18 cellular contexts compared by ENCODE assay signal in genomic region chr6:43016935-43017334, GRCh38. TPM values are rescaled to one million over a fixed set of nuclear protein-coding genes. Genes with fewer than 3 reads are reported as not detected.
A peak's percentile ranks its signal among the peaks of the same experiment; 100 is the strongest.
DNase-seq lines count a peak whose midpoint lies in the region; ATAC-seq, FAIRE-seq and TF ChIP-seq lines count a peak whose summit lies in the region.
"Had no signal": no experiment of that assay in that cellular context is flagged by ENCODE, and none has a peak within 500 bp of the region (broad histone marks: within the 10 kb centered on the region; RNA-seq: fewer than 3 reads in every experiment).

No MANE protein-coding gene starts in this region.

- FAIRE-seq in H1 (lab: Jason Lieb, UNC) = no peak
- FAIRE-seq: G401.6 had no signal

- peak overlapping the region; percentile 36 to 62 for H3K27ac ChIP-seq in breast epithelium
- no peak overlapping the region for H3K27ac ChIP-seq in H1 (ENCODE audit: low read depth, low read length)
- H3K27ac ChIP-seq in naive thymus-derived CD4-positive, alpha-beta T cell (ENCODE audit: low read depth, low read length) = peak overlapping the region; percentile 45
- H3K27ac ChIP-seq in vagina = peak overlapping the region; percentile 16
- no peak overlapping the region for H3K27ac ChIP-seq in suprapubic skin
- H3K27ac ChIP-seq: foreskin keratinocyte, VCaP had no signal

- no peak overlapping the region; a peak in 1 of 7 replicates for H3K9ac ChIP-seq in H1 (replicated peaks in 1 of 4; ENCODE audit: extremely low read depth in 1 of 4, low read depth in 3 of 4, low read length in 3 of 4)

- no peak overlapping the region for H2BK12ac ChIP-seq in H1 (ENCODE audit: low read depth, low read length)

- H2AFZ ChIP-seq in H1 (ENCODE audit: low read length) = no peak overlapping the region

- H3K4me2 ChIP-seq in H1 (ENCODE audit: insufficient read depth in 1 of 2, low read depth in 2 of 2, low read length in 2 of 2) = no peak overlapping the region

- no peak overlapping the region for H3K4me3 Mint-ChIP-seq in MCF 10A (ENCODE audit: unreplicated experiment)
- H3K4me3 Mint-ChIP-seq in naive thymus-derived CD4-positive, alpha-beta T cell = peak overlapping the region in 1 of 10 donors; percentile 69

- H3K9me3 ChIP-seq in breast epithelium (no peaks in the 10 kb centered on the region), H1 (ENCODE audit: insufficient read depth in 2 of 2, low read depth in 1 of 2, low read length in 1 of 2) (no peaks in the 10 kb centered on the region), vagina (no peaks in the 10 kb centered on the region), suprapubic skin (no peaks in the 10 kb centered on the region)
- no peaks in the 10 kb centered on the region for H3K9me3 ChIP-seq in naive thymus-derived CD4-positive, alpha-beta T cell (ENCODE audit: control insufficient read depth in 2 of 3, low read length in 3 of 3)
- H3K9me3 ChIP-seq: neutrophil had no signal

- peaks cover 12% of the 10 kb centered on the region for H3K23me2 ChIP-seq in H1 (ENCODE audit: low read depth, low read length)

- H3K23ac ChIP-seq in H1 (ENCODE audit: insufficient read length) = no peak overlapping the region

- H3K36me3 Mint-ChIP-seq in MCF 10A (ENCODE audit: insufficient read depth, unreplicated experiment) = peaks cover 40% of the 10 kb centered on the region
- peaks cover 0 to 30% (median 12%) of the 10 kb centered on the region in 5 donors for H3K36me3 Mint-ChIP-seq in naive thymus-derived CD4-positive, alpha-beta T cell

- peaks cover 3 to 47% of the 10 kb centered on the region in 2 experiments; a peak in 2 of 4 replicates for H3K79me2 ChIP-seq in H1 (ENCODE audit: control insufficient read depth in 1 of 2, insufficient read depth in 2 of 2, low read length in 2 of 2)

- no peak for TF ChIP-seq CTCF in breast epithelium (IDR thresholded peaks at IDR 0.05)
- TF ChIP-seq CTCF in MCF 10A (IDR thresholded peaks at IDR 0.05; ENCODE audit: unreplicated experiment) = no peak
- TF ChIP-seq CTCF in H1 (IDR thresholded peaks at IDR 0.05; ENCODE audit: control extremely low read depth in 1 of 3, insufficient read depth in 1 of 3, low read depth in 1 of 3, low read length in 3 of 3) = no peak
- no peak for TF ChIP-seq CTCF in vagina (IDR thresholded peaks at IDR 0.05)
- no peak for TF ChIP-seq CTCF in suprapubic skin (IDR thresholded peaks at IDR 0.05)

- H3K36me3 ChIP-seq in breast epithelium (peaks cover 7% of the 10 kb centered on the region), H1 (ENCODE audit: control insufficient read depth in 2 of 4, insufficient read depth in 4 of 4, low read length in 3 of 4) (peaks cover 11 to 32% (median 20%) of the 10 kb centered on the region in 4 experiments; a peak in 6 of 8 replicates), vagina (peaks cover 0 to 19% of the 10 kb centered on the region in 2 donors), suprapubic skin (peaks cover 22% of the 10 kb centered on the region)
- H3K36me3 ChIP-seq in naive thymus-derived CD4-positive, alpha-beta T cell (ENCODE audit: control insufficient read depth in 2 of 3, insufficient read depth in 3 of 3, low read length in 3 of 3) = peaks cover 0 to 40% (median 8%) of the 10 kb centered on the region in 3 experiments

- H2BK20ac ChIP-seq in H1 (ENCODE audit: low read length) = no peak overlapping the region

- no peak for TF ChIP-seq RAD21 in H1 (IDR thresholded peaks at IDR 0.05 in 1 of 2, conservative IDR thresholded peaks at IDR 0.05 in 1 of 2; ENCODE audit: low read depth in 2 of 2, low read length in 2 of 2)

- TF ChIP-seq POLR2A in breast epithelium (IDR thresholded peaks at IDR 0.05) (no peak), H1 (IDR thresholded peaks at IDR 0.05; ENCODE audit: control extremely low read depth in 1 of 2, low read depth in 2 of 2, low read length in 2 of 2) (no peak), vagina (IDR thresholded peaks at IDR 0.05) (no peak), suprapubic skin (IDR thresholded peaks at IDR 0.05) (no peak)

- no peak overlapping the region for H3K4ac ChIP-seq in H1 (replicated peaks; ENCODE audit: insufficient read length, low read depth, low read length)

- H3K4me3 ChIP-seq in breast epithelium (peak overlapping the region in 2 of 3 donors; percentile 10 to 37), H1 (ENCODE audit: extremely low read depth in 1 of 4, insufficient read depth in 2 of 4, low read depth in 3 of 4, low read length in 4 of 4) (no peak overlapping the region), vagina (no peak overlapping the region), suprapubic skin (no peak overlapping the region)
- no peak overlapping the region for H3K4me3 ChIP-seq in naive thymus-derived CD4-positive, alpha-beta T cell (ENCODE audit: low read length)

- TF ChIP-seq EP300 in H1 (IDR thresholded peaks at IDR 0.05; ENCODE audit: borderline replicate concordance in 1 of 2, low read depth in 2 of 2, low read length in 2 of 2) = no peak
- TF ChIP-seq EP300 in suprapubic skin (IDR thresholded peaks at IDR 0.05) = no peak

- H4K20me1 ChIP-seq in H1 (replicated peaks in 1 of 2; ENCODE audit: control insufficient read depth in 1 of 2, insufficient read depth in 2 of 2, low read length in 2 of 2) = peaks cover 0 to 2% of the 10 kb centered on the region in 2 experiments

- ATAC-seq in naive thymus-derived CD4-positive, alpha-beta T cell = no peak
- ATAC-seq: foreskin keratinocyte had no signal

- H3K4me1 Mint-ChIP-seq in MCF 10A (ENCODE audit: insufficient read depth, unreplicated experiment) = peaks cover 31% of the 10 kb centered on the region
- peaks cover 48 to 80% (median 62%) of the 10 kb centered on the region in 7 donors for H3K4me1 Mint-ChIP-seq in naive thymus-derived CD4-positive, alpha-beta T cell

- DNase-seq in breast epithelium (ENCODE audit: low spot score in 2 of 2) (no peak), MCF 10A (ENCODE audit: unreplicated experiment) (no peak), H1 (ENCODE audit: low read depth in 1 of 2, low spot score in 2 of 2) (no peak), vagina (ENCODE audit: extremely low spot score in 2 of 2) (no peak), suprapubic skin (ENCODE audit: low spot score in 2 of 2) (no peak), SW480 (ENCODE audit: low spot score) (no peak), NK-92 (lab: John Stamatoyannopoulos, UW; ENCODE audit: unreplicated experiment) (no peak)
- DNase-seq in naive thymus-derived CD4-positive, alpha-beta T cell = no peak
- DNase-seq: ACHN, COR-L47, foreskin keratinocyte, mammary epithelial cell, NCI-H1694 treated with DMSO at 0.1 percent for 48 hours, NCI-H510A, SW 1271 had no signal

- WGBS in H1 (ENCODE audit: extremely low coverage in 1 of 2, insufficient coverage in 1 of 2, insufficient read length in 1 of 2, insufficient replicate concordance in 2 of 2, low coverage in 1 of 2, low lambda C conversion rate in 2 of 2, missing lambda C conversion rate in 1 of 2), 2 experiments = 97% methylated on average over 12 of the region's 12 CpGs; no CpG with 5 or more reads in 1 of the 2 experiments
- WGBS in suprapubic skin = 87% methylated on average over 5 of the region's 12 CpGs

- H3K27me3 ChIP-seq in breast epithelium = no peaks in the 10 kb centered on the region
- H3K27me3 ChIP-seq in H1 (replicated peaks in 1 of 4; ENCODE audit: control insufficient read depth in 3 of 4, extremely low read depth in 1 of 4, insufficient read depth in 3 of 4, low read length in 3 of 4) = no peaks in the 10 kb centered on the region
- H3K27me3 ChIP-seq in naive thymus-derived CD4-positive, alpha-beta T cell (ENCODE audit: control insufficient read depth in 2 of 2, insufficient read depth in 2 of 2, low read length in 2 of 2) = no peaks in the 10 kb centered on the region
- H3K27me3 ChIP-seq in vagina = no peaks in the 10 kb centered on the region
- H3K27me3 ChIP-seq in suprapubic skin = no peaks in the 10 kb centered on the region
- H3K27me3 ChIP-seq: foreskin keratinocyte, neutrophil had no signal

- no peak overlapping the region for H3K56ac ChIP-seq in H1 (replicated peaks; ENCODE audit: insufficient read length, low read depth, low read length)

- CTCF ChIA-PET in MCF 10A (lab: Yijun Ruan, JAX) = interaction anchor here (2.7 kb wide), 1 partner anchor 127 kb away, joined by 11 read pairs; no protein-coding TSS in a partner anchor
- CTCF ChIA-PET in H1 (lab: Charles Lee; ENCODE audit: partially characterized antibody) = interaction anchor here (1.2 to 1.3 kb wide), 2 partner anchors 20 to 21 kb away, joined by 3 to 5 read pairs; no protein-coding TSS in a partner anchor
- CTCF ChIA-PET in naive thymus-derived CD4-positive, alpha-beta T cell (lab: Charles Lee) = interaction anchor here (1.1 kb wide), 1 partner anchor 127 kb away, joined by 3 read pairs; no protein-coding TSS in a partner anchor

- no peak overlapping the region for H2AK5ac ChIP-seq in H1 (ENCODE audit: low read depth, low read length)

- BruUV-seq in MCF 10A (replicated peaks; lab: Mats Ljungman, UMichigan) = no TSS peak

- H4K8ac ChIP-seq in H1 (ENCODE audit: extremely low read depth, insufficient read depth, low read length) = peak overlapping the region; percentile 72

- intact Hi-C loops in breast epithelium (cut with DNase I; ENCODE audit: low total_unique reads) (no loop called here), MCF 10A (cut with micrococcal nuclease) (no loop called here), vagina (cut with DNase I) (loop anchor here (10.0 kb wide), 1 partner anchor 112 kb away; no protein-coding TSS in a partner anchor)
- intact Hi-C loops in naive thymus-derived CD4-positive, alpha-beta T cell (cut with micrococcal nuclease) = no loop called here

- no peak overlapping the region for H3K14ac ChIP-seq in H1 (ENCODE audit: insufficient read length)

- no peak overlapping the region for H3K27ac Mint-ChIP-seq in MCF 10A (ENCODE audit: low read depth, unreplicated experiment)
- peak overlapping the region in 2 of 9 donors; percentile 13 to 80 for H3K27ac Mint-ChIP-seq in naive thymus-derived CD4-positive, alpha-beta T cell

- H2BK120ac ChIP-seq in H1 (replicated peaks; ENCODE audit: low read depth, low read length) = no peak overlapping the region

- no peak overlapping the region for H3K18ac ChIP-seq in H1 (ENCODE audit: extremely low read depth, low read length)

- no peaks in the 10 kb centered on the region for H3K9me3 Mint-ChIP-seq in MCF 10A (ENCODE audit: unreplicated experiment)
- peaks cover 0 to 1% (median 0%) of the 10 kb centered on the region in 11 donors for H3K9me3 Mint-ChIP-seq in naive thymus-derived CD4-positive, alpha-beta T cell

- H3K4me1 ChIP-seq in breast epithelium (peaks cover 7 to 36% of the 10 kb centered on the region in 2 donors), H1 (replicated peaks in 1 of 4; ENCODE audit: control insufficient read depth in 3 of 4, insufficient read depth in 4 of 4, low read length in 3 of 4) (peaks cover 0 to 12% (median 6%) of the 10 kb centered on the region in 4 experiments; a peak in 6 of 7 replicates), vagina (peaks cover 60% of the 10 kb centered on the region), suprapubic skin (peaks cover 52% of the 10 kb centered on the region)
- H3K4me1 ChIP-seq in naive thymus-derived CD4-positive, alpha-beta T cell (ENCODE audit: control insufficient read depth in 2 of 2, insufficient read depth in 2 of 2, low read length in 2 of 2) = peaks cover 26 to 31% of the 10 kb centered on the region in 2 donors

- no peak overlapping the region for H4K91ac ChIP-seq in H1 (replicated peaks; ENCODE audit: insufficient read length, low read length)

- no peaks in the 10 kb centered on the region for H3K27me3 Mint-ChIP-seq in MCF 10A (ENCODE audit: insufficient read depth, unreplicated experiment)
- peaks cover 0 to 3% (median 0%) of the 10 kb centered on the region in 5 donors for H3K27me3 Mint-ChIP-seq in naive thymus-derived CD4-positive, alpha-beta T cell

- H4K5ac ChIP-seq in H1 (ENCODE audit: insufficient read length, low read depth, low read length) = no peak overlapping the region

- POLR2A ChIA-PET in MCF 10A (lab: Yijun Ruan, JAX) (interaction anchor here (0.6 to 4.9 kb wide), 4 partner anchors 37 to 321 kb away, joined by 3 to 53 read pairs (median 26); partner anchors contain the start of genes CUL7, KLC4 and MRPL2), H1 (lab: Charles Lee; ENCODE audit: partially characterized antibody) (interaction anchor here (0.8 to 27.9 kb wide), 8 partner anchors 11 to 122 kb away, joined by 3 to 584 read pairs (median 4); partner anchors contain the start of genes CNPY3, CUL7, GNMT and KLC4)
- POLR2A ChIA-PET in naive thymus-derived CD4-positive, alpha-beta T cell (lab: Charles Lee) = interaction anchor here (1.0 to 4.6 kb wide), 5 partner anchors 33 to 87 kb away, joined by 3 to 67 read pairs (median 4); partner anchors contain the start of genes CNPY3, CUL7, KLC4 and MRPL2

- H2BK15ac ChIP-seq in H1 (ENCODE audit: low read length) = no peak overlapping the region

- peaks cover 8% of the 10 kb centered on the region for H3K79me1 ChIP-seq in H1 (ENCODE audit: low read depth, low read length)

- no peak overlapping the region for H2BK5ac ChIP-seq in H1 (ENCODE audit: low read depth, low read length)

RNA-seq across cellular contexts. Expression of gene KLHDC3, which starts 2.9 kb away (rescaled TPM):
- total RNA-seq in breast epithelium (10 to 100 TPM; 91.4 to 97.3 (median 92.5) TPM), MCF 10A (2022) (35.6 and 39.2 TPM in 2 replicates), vagina (52.1 TPM), suprapubic skin (10 to 100 TPM; 49.3 to 86.1 (median 63.1) TPM)
- 181 and 182 TPM in 2 replicates for total RNA-seq in H1 (2021; fragmentation: NEBNext Ultra II Directional; extraction: Animal tissue kit (Norgen Biotek cat#: 25700))
- 203 and 240 TPM in 2 replicates for polyA plus RNA-seq in H1 (2011; rRNA removed)
- polyA plus RNA-seq in H1 (2011; cell fraction: cytosol; rRNA removed) = 158 TPM
- polyA plus RNA-seq in H1 (2011; cell fraction: nucleus; rRNA removed) = 180 TPM
- 138 to 202 TPM (median 196 TPM) in 4 replicates for polyA plus RNA-seq in H1 (2012, experiment 1 of 2)
- polyA plus RNA-seq in H1 (2012, experiment 2 of 2) = 279 TPM
- polyA plus RNA-seq in H1 (2013, experiment 1 of 2) = 94.2 TPM
- polyA plus RNA-seq in H1 (2013, experiment 2 of 2) = 96.3 TPM
- 177 and 199 TPM in 2 replicates for polyA minus RNA-seq in H1 (2011; rRNA and poly(A)+ RNA removed)
- 73.0 TPM for polyA minus RNA-seq in H1 (2011; cell fraction: cytosol; rRNA and poly(A)+ RNA removed)
- polyA minus RNA-seq in H1 (2011; cell fraction: nucleus; rRNA and poly(A)+ RNA removed) = 57.7 TPM
- 10 to 100 TPM; 39.9 to 76.9 (median 67.4) TPM for total RNA-seq in naive thymus-derived CD4-positive, alpha-beta T cell
- 100 to 1,000 TPM; 128 to 145 TPM for polyA plus RNA-seq in naive thymus-derived CD4-positive, alpha-beta T cell

RNA-seq across cellular contexts. Expression of gene MEA1, which starts 3.2 kb away (rescaled TPM):
- 10 to 100 TPM; 65.0 to 78.0 (median 76.3) TPM for total RNA-seq in breast epithelium
- 71.8 and 79.9 TPM in 2 replicates for total RNA-seq in MCF 10A (2022)
- 94.2 and 102 TPM in 2 replicates for total RNA-seq in H1 (2021; fragmentation: NEBNext Ultra II Directional; extraction: Animal tissue kit (Norgen Biotek cat#: 25700))
- 96.2 and 96.4 TPM in 2 replicates for polyA plus RNA-seq in H1 (2011; rRNA removed)
- polyA plus RNA-seq in H1 (2011; cell fraction: cytosol; rRNA removed) = 127 TPM
- polyA plus RNA-seq in H1 (2011; cell fraction: nucleus; rRNA removed) = 65.1 TPM
- polyA plus RNA-seq in H1 (2012, experiment 1 of 2) = 131 to 151 TPM (median 132 TPM) in 4 replicates
- polyA plus RNA-seq in H1 (2012, experiment 2 of 2) = 125 TPM
- polyA plus RNA-seq in H1 (2013, experiment 1 of 2) = 95.6 TPM
- polyA plus RNA-seq in H1 (2013, experiment 2 of 2) = 109 TPM
- 51.5 and 66.2 TPM in 2 replicates for polyA minus RNA-seq in H1 (2011; rRNA and poly(A)+ RNA removed)
- 32.3 TPM for polyA minus RNA-seq in H1 (2011; cell fraction: cytosol; rRNA and poly(A)+ RNA removed)
- polyA minus RNA-seq in H1 (2011; cell fraction: nucleus; rRNA and poly(A)+ RNA removed) = 32.8 TPM
- total RNA-seq in naive thymus-derived CD4-positive, alpha-beta T cell = 10 to 100 TPM; 20.3 to 58.0 (median 32.7) TPM
- 10 to 100 TPM; 58.2 to 72.3 TPM for polyA plus RNA-seq in naive thymus-derived CD4-positive, alpha-beta T cell
- 40.3 TPM for total RNA-seq in vagina
- 10 to 100 TPM; 41.2 to 65.8 (median 61.5) TPM for total RNA-seq in suprapubic skin

RNA-seq across cellular contexts. Expression of gene RRP36, which starts 4.5 kb away (rescaled TPM):
- total RNA-seq in breast epithelium (10 to 100 TPM; 48.8 to 69.2 (median 56.3) TPM), MCF 10A (2022) (72.8 and 80.4 TPM in 2 replicates), vagina (36.6 TPM), suprapubic skin (10 to 100 TPM; 30.8 to 66.6 (median 53.6) TPM)
- total RNA-seq in H1 (2021; fragmentation: NEBNext Ultra II Directional; extraction: Animal tissue kit (Norgen Biotek cat#: 25700)) = 89.6 and 92.3 TPM in 2 replicates
- 20.6 and 33.9 TPM in 2 replicates for polyA plus RNA-seq in H1 (2011; rRNA removed)
- polyA plus RNA-seq in H1 (2011; cell fraction: cytosol; rRNA removed) = 48.7 TPM
- polyA plus RNA-seq in H1 (2011; cell fraction: nucleus; rRNA removed) = 32.2 TPM
- polyA plus RNA-seq in H1 (2012, experiment 1 of 2) = 88.5 to 96.8 TPM (median 92.1 TPM) in 4 replicates
- polyA plus RNA-seq in H1 (2012, experiment 2 of 2) = 53.2 TPM
- 85.3 TPM for polyA plus RNA-seq in H1 (2013, experiment 1 of 2)
- 82.7 TPM for polyA plus RNA-seq in H1 (2013, experiment 2 of 2)
- 51.2 and 56.1 TPM in 2 replicates for polyA minus RNA-seq in H1 (2011; rRNA and poly(A)+ RNA removed)
- 22.2 TPM for polyA minus RNA-seq in H1 (2011; cell fraction: cytosol; rRNA and poly(A)+ RNA removed)
- polyA minus RNA-seq in H1 (2011; cell fraction: nucleus; rRNA and poly(A)+ RNA removed) = 29.4 TPM
- 10 to 100 TPM; 25.4 to 66.3 (median 48.4) TPM for total RNA-seq in naive thymus-derived CD4-positive, alpha-beta T cell
- 10 to 100 TPM; 56.0 to 89.6 TPM for polyA plus RNA-seq in naive thymus-derived CD4-positive, alpha-beta T cell

RNA-seq across cellular contexts. Expression of gene PPP2R5D, which starts 32.6 kb away (rescaled TPM):
- 10 to 100 TPM; 25.2 to 35.6 (median 34.7) TPM for total RNA-seq in breast epithelium
- total RNA-seq in MCF 10A (2022) = 16.5 and 17.9 TPM in 2 replicates
- 52.1 and 52.4 TPM in 2 replicates for total RNA-seq in H1 (2021; fragmentation: NEBNext Ultra II Directional; extraction: Animal tissue kit (Norgen Biotek cat#: 25700))
- polyA plus RNA-seq in H1 (2011; rRNA removed) = 55.7 and 68.1 TPM in 2 replicates
- polyA plus RNA-seq in H1 (2011; cell fraction: cytosol; rRNA removed) = 62.8 TPM
- 84.9 TPM for polyA plus RNA-seq in H1 (2011; cell fraction: nucleus; rRNA removed)
- polyA plus RNA-seq in H1 (2012, experiment 1 of 2) = 53.0 to 61.3 TPM (median 58.4 TPM) in 4 replicates
- 57.5 TPM for polyA plus RNA-seq in H1 (2012, experiment 2 of 2)
- 40.6 TPM for polyA plus RNA-seq in H1 (2013, experiment 1 of 2)
- polyA plus RNA-seq in H1 (2013, experiment 2 of 2) = 38.3 TPM
- 86.8 and 99.6 TPM in 2 replicates for polyA minus RNA-seq in H1 (2011; rRNA and poly(A)+ RNA removed)
- polyA minus RNA-seq in H1 (2011; cell fraction: cytosol; rRNA and poly(A)+ RNA removed) = 27.6 TPM
- 26.3 TPM for polyA minus RNA-seq in H1 (2011; cell fraction: nucleus; rRNA and poly(A)+ RNA removed)
- 10 to 100 TPM; 19.7 to 60.4 (median 28.2) TPM for total RNA-seq in naive thymus-derived CD4-positive, alpha-beta T cell
- 10 to 100 TPM; 21.5 to 34.0 TPM for polyA plus RNA-seq in naive thymus-derived CD4-positive, alpha-beta T cell
- total RNA-seq in vagina = 26.3 TPM
- total RNA-seq in suprapubic skin = 10 to 100 TPM; 35.1 to 51.9 (median 41.6) TPM

RNA-seq across cellular contexts. Expression of gene CUL7, which starts 36.7 kb away (rescaled TPM):
- 10 to 100 TPM; 12.6 to 21.4 (median 19.3) TPM for total RNA-seq in breast epithelium
- total RNA-seq in MCF 10A (2022) = 22.7 and 31.4 TPM in 2 replicates
- 10.8 and 11.4 TPM in 2 replicates for total RNA-seq in H1 (2021; fragmentation: NEBNext Ultra II Directional; extraction: Animal tissue kit (Norgen Biotek cat#: 25700))
- polyA plus RNA-seq in H1 (2011; rRNA removed) = 15.0 and 19.1 TPM in 2 replicates
- polyA plus RNA-seq in H1 (2011; cell fraction: cytosol; rRNA removed) = 20.6 TPM
- polyA plus RNA-seq in H1 (2011; cell fraction: nucleus; rRNA removed) = 75.9 TPM
- 11.1 to 16.5 TPM (median 14.8 TPM) in 4 replicates for polyA plus RNA-seq in H1 (2012, experiment 1 of 2)
- 11.6 TPM for polyA plus RNA-seq in H1 (2012, experiment 2 of 2)
- 6.7 TPM for polyA plus RNA-seq in H1 (2013, experiment 1 of 2)
- 6.2 TPM for polyA plus RNA-seq in H1 (2013, experiment 2 of 2)
- 25.3 and 26.4 TPM in 2 replicates for polyA minus RNA-seq in H1 (2011; rRNA and poly(A)+ RNA removed)
- polyA minus RNA-seq in H1 (2011; cell fraction: cytosol; rRNA and poly(A)+ RNA removed) = 11.2 TPM
- 24.7 TPM for polyA minus RNA-seq in H1 (2011; cell fraction: nucleus; rRNA and poly(A)+ RNA removed)
- 10 to 100 TPM in 4 of 5 experiments, 1 to 10 TPM in 1; 9.8 to 14.5 (median 12.7) TPM for total RNA-seq in naive thymus-derived CD4-positive, alpha-beta T cell
- polyA plus RNA-seq in naive thymus-derived CD4-positive, alpha-beta T cell = 1 to 10 TPM; 2.9 to 4.0 TPM
- 13.0 TPM for total RNA-seq in vagina
- 10 to 100 TPM; 12.3 to 22.2 (median 15.5) TPM for total RNA-seq in suprapubic skin

Comparison
In these comparisons a context has a peak if more than half of its experiments do, and no peak if none do; other contexts are left out.
1. H3K27ac ChIP-seq: peak in breast epithelium (2 of 2), naive thymus-derived CD4-positive, alpha-beta T cell (single experiment) and vagina (single experiment); none in H1 (single experiment) and suprapubic skin (single experiment).
2. H3K4me3 ChIP-seq: peak in breast epithelium (2 of 3); none in H1 (0 of 4), naive thymus-derived CD4-positive, alpha-beta T cell (single experiment), vagina (0 of 2) and suprapubic skin (single experiment).